Comparison of ENCODE assay signal across 13 cellular contexts in the genomic region with DNA sequence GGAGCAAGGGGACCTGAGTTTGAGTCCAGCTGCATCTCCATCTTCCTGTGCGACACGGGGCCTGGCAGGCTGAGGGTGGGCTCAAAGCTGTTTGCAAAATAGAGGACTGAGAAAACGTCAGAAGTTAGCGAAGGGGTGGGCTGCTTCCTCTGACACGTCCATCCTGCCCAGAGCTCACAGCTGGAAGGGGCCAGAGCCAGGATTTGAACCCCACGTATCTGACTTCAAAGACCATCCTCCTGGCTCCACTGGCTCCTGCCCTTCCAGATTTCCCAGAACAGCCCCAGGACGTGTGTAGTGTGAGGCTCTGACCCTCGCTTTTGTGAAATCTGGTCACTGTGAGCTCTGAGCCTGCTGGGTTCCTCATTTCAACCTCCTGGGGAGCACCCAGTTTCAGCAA. TPM values are rescaled to one million over a fixed set of nuclear protein-coding genes. Genes with fewer than 3 reads are reported as not detected.
DNase-seq lines count a peak whose midpoint lies in the region; ATAC-seq and TF ChIP-seq lines count a peak whose summit lies in the region.
"Had no signal": no experiment of that assay in that cellular context is flagged by ENCODE, and none has a peak within 500 bp of the region (broad histone marks: within the 10 kb centered on the region; RNA-seq: fewer than 3 reads in every experiment).

No MANE protein-coding gene starts in this region.

- peaks cover 10% of the 10 kb centered on the region for H3K27me3 ChIP-seq in NT2/D1 (ENCODE audit: insufficient read depth, insufficient read length)
- H3K27me3 ChIP-seq in esophagus muscularis mucosa: no peaks in the 10 kb centered on the region

- H3K4me3 ChIP-seq in NT2/D1 (ENCODE audit: insufficient read length, low read depth) (no peak overlapping the region), esophagus muscularis mucosa (no peak overlapping the region)
- H3K4me3 ChIP-seq: PC-9 had no signal

- H3K9me3 ChIP-seq in NT2/D1 (ENCODE audit: insufficient read depth, low read length) (peaks cover 13% of the 10 kb centered on the region; the same call in 1 of the 2 replicates), esophagus muscularis mucosa (no peaks in the 10 kb centered on the region)

- DNase-seq in activated T-cell treated with anti-CD3 and anti-CD28 coated beads, Interleukin-2, amount 50 U/mL, for 24 hours: peak; percentile 30
- DNase-seq in activated T-cell treated with anti-CD3 and anti-CD28 coated beads, Interleukin-2, amount 50 U/mL, for 4 hours: no peak
- no peak for DNase-seq in NT2/D1 (ENCODE audit: low read depth, low spot score)
- DNase-seq in esophagus muscularis mucosa (ENCODE audit: extremely low spot score): peak; percentile 86
- no peak for DNase-seq in NCI-H2029 treated with DMSO at 0.1 percent for 48 hours (lab: John Stamatoyannopoulos, UW)
- DNase-seq: NCI-H1417 treated with DMSO at 0.1 percent for 48 hours had no signal

- intact Hi-C loops in esophagus muscularis mucosa (cut with DNase I): loop anchor here (1.0 to 10.0 kb wide), 5 partner anchors 101 to 481 kb away; no protein-coding TSS in a partner anchor

- no peak for TF ChIP-seq EP300 in esophagus muscularis mucosa (IDR thresholded peaks at IDR 0.05)

- ATAC-seq in activated T-cell treated with anti-CD3 and anti-CD28 coated beads, Interleukin-2, amount 50 U/mL, for 4 hours: no peak
- no peak for ATAC-seq in stimulated activated memory B cell treated with anti-CD40 and anti-IgM and Interleukin-4, amounts not matched to agents 10 μg/mL and 1 μg/mL and 100 μg/mL, for 72 hours
- ATAC-seq in GM21737 (IDR thresholded peaks at IDR 0.05; ENCODE audit: unreplicated experiment): no peak
- no peak for ATAC-seq in GM21528 (IDR thresholded peaks at IDR 0.05; ENCODE audit: low FRiP score, unreplicated experiment)

- peak overlapping the region; percentile 71 for H3K27ac Mint-ChIP-seq in activated T-cell treated with anti-CD3 and anti-CD28 coated beads, Interleukin-2, amount 50 U/mL, for 24 hours
- peak overlapping the region; percentile 78 for H3K27ac Mint-ChIP-seq in stimulated activated memory B cell treated with anti-CD40 and anti-IgM and Interleukin-4, amounts not matched to agents 10 μg/mL and 1 μg/mL and 100 μg/mL, for 72 hours

- H3K4me1 ChIP-seq in NT2/D1 (ENCODE audit: insufficient read depth, insufficient read length): peaks cover 34% of the 10 kb centered on the region
- peaks cover 32 to 44% (median 36%) of the 10 kb centered on the region in 4 donors for H3K4me1 ChIP-seq in esophagus muscularis mucosa

- no peak for TF ChIP-seq CTCF in esophagus muscularis mucosa (IDR thresholded peaks at IDR 0.05)

- no peak for TF ChIP-seq POLR2A in esophagus muscularis mucosa (IDR thresholded peaks at IDR 0.05; ENCODE audit: low read depth)

- H3K36me3 ChIP-seq in NT2/D1 (ENCODE audit: insufficient read depth, insufficient read length, low read length): no peaks in the 10 kb centered on the region
- peaks cover 0 to 15% (median 10%) of the 10 kb centered on the region in 4 donors for H3K36me3 ChIP-seq in esophagus muscularis mucosa

- H3K27me3 Mint-ChIP-seq in activated T-cell treated with anti-CD3 and anti-CD28 coated beads, Interleukin-2, amount 50 U/mL, for 24 hours: no peaks in the 10 kb centered on the region
- H3K27me3 Mint-ChIP-seq in activated T-cell treated with anti-CD3 and anti-CD28 coated beads, Interleukin-2, amount 50 U/mL, for 4 hours (ENCODE audit: low read depth): no peaks in the 10 kb centered on the region
- H3K27me3 Mint-ChIP-seq in stimulated activated memory B cell treated with anti-CD40 and anti-IgM and Interleukin-4, amounts not matched to agents 10 μg/mL and 1 μg/mL and 100 μg/mL, for 72 hours: no peaks in the 10 kb centered on the region
- H3K27me3 Mint-ChIP-seq: activated B cell treated with CpG ODN at 0.5 μM for 24 hours; naive thymus-derived CD4-positive, alpha-beta T cell had no signal

- H3K4me3 Mint-ChIP-seq in activated T-cell treated with anti-CD3 and anti-CD28 coated beads, Interleukin-2, amount 50 U/mL, for 24 hours: no peak overlapping the region
- no peak overlapping the region for H3K4me3 Mint-ChIP-seq in activated T-cell treated with anti-CD3 and anti-CD28 coated beads, Interleukin-2, amount 50 U/mL, for 4 hours
- H3K4me3 Mint-ChIP-seq in stimulated activated memory B cell treated with anti-CD40 and anti-IgM and Interleukin-4, amounts not matched to agents 10 μg/mL and 1 μg/mL and 100 μg/mL, for 72 hours: no peak overlapping the region
- H3K4me3 Mint-ChIP-seq: naive thymus-derived CD4-positive, alpha-beta T cell had no signal

- peak overlapping the region; percentile 68 for H3K9ac ChIP-seq in NT2/D1 (ENCODE audit: insufficient read length, low read depth)

- no peak overlapping the region for H3K27ac ChIP-seq in esophagus muscularis mucosa (replicated peaks in 1 of 4)
- H3K27ac ChIP-seq: HL-60, PC-9 had no signal

- peaks cover 3% of the 10 kb centered on the region for H3K9me3 Mint-ChIP-seq in activated T-cell treated with anti-CD3 and anti-CD28 coated beads, Interleukin-2, amount 50 U/mL, for 24 hours
- peaks cover 5% of the 10 kb centered on the region for H3K9me3 Mint-ChIP-seq in activated T-cell treated with anti-CD3 and anti-CD28 coated beads, Interleukin-2, amount 50 U/mL, for 4 hours
- no peaks in the 10 kb centered on the region for H3K9me3 Mint-ChIP-seq in stimulated activated memory B cell treated with anti-CD40 and anti-IgM and Interleukin-4, amounts not matched to agents 10 μg/mL and 1 μg/mL and 100 μg/mL, for 72 hours

- H3K4me1 Mint-ChIP-seq in activated T-cell treated with anti-CD3 and anti-CD28 coated beads, Interleukin-2, amount 50 U/mL, for 24 hours (ENCODE audit: low read depth): peaks cover 33% of the 10 kb centered on the region
- peaks cover 33% of the 10 kb centered on the region for H3K4me1 Mint-ChIP-seq in activated T-cell treated with anti-CD3 and anti-CD28 coated beads, Interleukin-2, amount 50 U/mL, for 4 hours (ENCODE audit: low read depth)
- H3K4me1 Mint-ChIP-seq in stimulated activated memory B cell treated with anti-CD40 and anti-IgM and Interleukin-4, amounts not matched to agents 10 μg/mL and 1 μg/mL and 100 μg/mL, for 72 hours: peaks cover 79% of the 10 kb centered on the region

- 83% methylated on average over 8 of the region's 8 CpGs for WGBS in esophagus muscularis mucosa

- H3K36me3 Mint-ChIP-seq in activated T-cell treated with anti-CD3 and anti-CD28 coated beads, Interleukin-2, amount 50 U/mL, for 24 hours (ENCODE audit: low read depth): peaks cover 55% of the 10 kb centered on the region
- peaks cover 32% of the 10 kb centered on the region for H3K36me3 Mint-ChIP-seq in activated T-cell treated with anti-CD3 and anti-CD28 coated beads, Interleukin-2, amount 50 U/mL, for 4 hours (ENCODE audit: insufficient read depth)
- peaks cover 53% of the 10 kb centered on the region for H3K36me3 Mint-ChIP-seq in stimulated activated memory B cell treated with anti-CD40 and anti-IgM and Interleukin-4, amounts not matched to agents 10 μg/mL and 1 μg/mL and 100 μg/mL, for 72 hours

RNA-seq across cellular contexts. Expression of a gene that starts 56.3 kb away (rescaled TPM):
- 100 to 1,000 TPM; 364 to 594 (median 428) TPM for total RNA-seq in activated T-cell treated with anti-CD3 and anti-CD28 coated beads, Interleukin-2, amount 50 U/mL, for 4 hours
- total RNA-seq in esophagus muscularis mucosa: 10 to 100 TPM; 11.0 to 20.6 (median 16.3) TPM

Comparison
In these comparisons a context has a peak if more than half of its experiments do, and no peak if none do; other contexts are left out.
1. DNase-seq: peak in activated T-cell treated with anti-CD3 and anti-CD28 coated beads, Interleukin-2, amount 50 U/mL, for 24 hours (single experiment) and esophagus muscularis mucosa (single experiment); none in activated T-cell treated with anti-CD3 and anti-CD28 coated beads, Interleukin-2, amount 50 U/mL, for 4 hours (single experiment), NT2/D1 (single experiment) and NCI-H2029 treated with DMSO at 0.1 percent for 48 hours (single experiment).
2. RNA of a gene that starts 56.3 kb away (total RNA-seq): 364 to 594 TPM in activated T-cell treated with anti-CD3 and anti-CD28 coated beads, Interleukin-2, amount 50 U/mL, for 4 hours; 11.0 to 20.6 TPM in esophagus muscularis mucosa; every median in the first group is over 10 times any median in the second.